In genomic region chr14:32022938-32023466, GRCh38 we compare ENCODE assay signal across 19 cellular contexts. TPM values are rescaled to one million over a fixed set of nuclear protein-coding genes. Genes with fewer than 3 reads are reported as not detected.
DNase-seq lines count a peak whose midpoint lies in the region; ATAC-seq and TF ChIP-seq lines count a peak whose summit lies in the region.
"Had no signal": no experiment of that assay in that cellular context is flagged by ENCODE, and none has a peak within 500 bp of the region (broad histone marks: within the 10 kb centered on the region; RNA-seq: fewer than 3 reads in every experiment).

No MANE protein-coding gene starts in this region.

- peak; percentile 25 for TF ChIP-seq EP300 in transverse colon (IDR thresholded peaks at IDR 0.05; ENCODE audit: low read depth)

- TF ChIP-seq CTCF in esophagus squamous epithelium (IDR thresholded peaks at IDR 0.05) (no peak), lower lobe of right lung (IDR thresholded peaks at IDR 0.05) (no peak), transverse colon (IDR thresholded peaks at IDR 0.05) (no peak)

- in situ Hi-C loops in transverse colon (cut with MboI; ENCODE audit: low pct_ligation_motif_present in 1 of 4, low pct_unique_long_range_greater_than_20kb in 1 of 4, low sequenced_read_pairs in 3 of 4): no loop called here

- DNase-seq in adipocyte (ENCODE audit: low read depth) (peak; percentile 57), esophagus squamous epithelium (lab: John Stamatoyannopoulos, UW) (no peak), lower lobe of right lung (no peak), transverse colon (no peak), NCI-H748 (lab: John Stamatoyannopoulos, UW; ENCODE audit: unreplicated experiment) (no peak), NCI-H226 (no peak)
- DNase-seq: activated CD4-positive, alpha-beta T cell treated with anti-CD3 and anti-CD28 coated beads, Interleukin-2, amount 50 U/mL, for 48 hours; activated effector memory CD4-positive, alpha-beta T cell treated with Interleukin-2 at 50 U/mL for 16 hours; activated naive CD8-positive, alpha-beta T cell treated with anti-CD3 and anti-CD28 coated beads, Interleukin-2, amount 10 ng/mL, durations not matched to agents 7 days and 5 days; CD4-positive, CD25-positive, alpha-beta regulatory T cell; foreskin keratinocyte; IMR-90; MM.1S; NCI-H1436 treated with DMSO at 0.1 percent for 48 hours; NCI-H2171; NCI-H69; T1000 had no signal

- H3K9me3 ChIP-seq in adipocyte (ENCODE audit: control insufficient read depth, low read length) (no peaks in the 10 kb centered on the region), esophagus squamous epithelium (no peaks in the 10 kb centered on the region), lower lobe of right lung (no peaks in the 10 kb centered on the region), transverse colon (no peaks in the 10 kb centered on the region)

- intact Hi-C loops in esophagus squamous epithelium (cut with DNase I): no loop called here
- intact Hi-C loops in lower lobe of right lung (cut with DNase I): no loop called here
- intact Hi-C loops in transverse colon (cut with DNase I; ENCODE audit: low total_unique reads): no loop called here

- no peak for TF ChIP-seq POLR2A in esophagus squamous epithelium (IDR thresholded peaks at IDR 0.05)
- no peak for TF ChIP-seq POLR2A in transverse colon (IDR thresholded peaks at IDR 0.05)

- 63 to 84% methylated on average over 3 of the region's 3 CpGs for WGBS in esophagus squamous epithelium, 2 donors
- 83 to 90% methylated on average over 3 of the region's 3 CpGs for WGBS in transverse colon (ENCODE audit: low coverage in 1 of 2), 2 donors

- H3K27ac ChIP-seq in esophagus squamous epithelium (peak overlapping the region in 3 of 4 donors; percentile 9 to 49 (median 31)), lower lobe of right lung (peak overlapping the region; percentile 9), transverse colon (no peak overlapping the region)
- H3K27ac ChIP-seq: foreskin keratinocyte had no signal

- H3K4me3 ChIP-seq in adipocyte (ENCODE audit: low read length) (no peak overlapping the region), esophagus squamous epithelium (no peak overlapping the region), lower lobe of right lung (no peak overlapping the region), transverse colon (no peak overlapping the region)

- peaks cover 27% of the 10 kb centered on the region for H3K4me1 ChIP-seq in adipocyte (ENCODE audit: control insufficient read depth, insufficient read depth, low read length)
- peaks cover 14 to 49% (median 20%) of the 10 kb centered on the region in 3 donors for H3K4me1 ChIP-seq in esophagus squamous epithelium
- H3K4me1 ChIP-seq in lower lobe of right lung: no peaks in the 10 kb centered on the region
- no peaks in the 10 kb centered on the region for H3K4me1 ChIP-seq in transverse colon

- peaks cover 5% of the 10 kb centered on the region for H3K27me3 ChIP-seq in adipocyte (replicated peaks; ENCODE audit: control insufficient read depth, insufficient read depth, low read length)
- no peaks in the 10 kb centered on the region for H3K27me3 ChIP-seq in esophagus squamous epithelium
- no peaks in the 10 kb centered on the region for H3K27me3 ChIP-seq in lower lobe of right lung (ENCODE audit: low read depth)
- no peaks in the 10 kb centered on the region for H3K27me3 ChIP-seq in transverse colon
- H3K27me3 ChIP-seq: foreskin keratinocyte had no signal

- H3K36me3 ChIP-seq in adipocyte (ENCODE audit: control insufficient read depth, insufficient read depth, low read length, severe bottlenecking): no peaks in the 10 kb centered on the region
- H3K36me3 ChIP-seq in esophagus squamous epithelium: no peaks in the 10 kb centered on the region
- no peaks in the 10 kb centered on the region for H3K36me3 ChIP-seq in lower lobe of right lung
- no peaks in the 10 kb centered on the region for H3K36me3 ChIP-seq in transverse colon

- ATAC-seq in lower lobe of right lung (peak; percentile 41 to 75), HG02870 (IDR thresholded peaks at IDR 0.05; ENCODE audit: unreplicated experiment) (no peak)
- ATAC-seq: foreskin keratinocyte, WTC11 had no signal

- H3K9ac ChIP-seq in adipocyte (ENCODE audit: low read length): no peak overlapping the region

RNA-seq across cellular contexts. Expression of gene ARHGAP5, which starts 54.1 kb away (rescaled TPM):
- total RNA-seq in esophagus squamous epithelium (100 to 1,000 TPM in 2 of 4 donors, 10 to 100 TPM in 2; 77.7 to 139 (median 100) TPM), lower lobe of right lung (97.9 TPM), transverse colon (100 to 1,000 TPM in 1 of 4 donors, 10 to 100 TPM in 3; 66.5 to 120 (median 85.3) TPM)

Comparison
In these comparisons a context has a peak if more than half of its experiments do, and no peak if none do; other contexts are left out.
1. H3K27ac ChIP-seq: peak in esophagus squamous epithelium (3 of 4) and lower lobe of right lung (single experiment); none in transverse colon (0 of 4).